In the genomic region with DNA sequence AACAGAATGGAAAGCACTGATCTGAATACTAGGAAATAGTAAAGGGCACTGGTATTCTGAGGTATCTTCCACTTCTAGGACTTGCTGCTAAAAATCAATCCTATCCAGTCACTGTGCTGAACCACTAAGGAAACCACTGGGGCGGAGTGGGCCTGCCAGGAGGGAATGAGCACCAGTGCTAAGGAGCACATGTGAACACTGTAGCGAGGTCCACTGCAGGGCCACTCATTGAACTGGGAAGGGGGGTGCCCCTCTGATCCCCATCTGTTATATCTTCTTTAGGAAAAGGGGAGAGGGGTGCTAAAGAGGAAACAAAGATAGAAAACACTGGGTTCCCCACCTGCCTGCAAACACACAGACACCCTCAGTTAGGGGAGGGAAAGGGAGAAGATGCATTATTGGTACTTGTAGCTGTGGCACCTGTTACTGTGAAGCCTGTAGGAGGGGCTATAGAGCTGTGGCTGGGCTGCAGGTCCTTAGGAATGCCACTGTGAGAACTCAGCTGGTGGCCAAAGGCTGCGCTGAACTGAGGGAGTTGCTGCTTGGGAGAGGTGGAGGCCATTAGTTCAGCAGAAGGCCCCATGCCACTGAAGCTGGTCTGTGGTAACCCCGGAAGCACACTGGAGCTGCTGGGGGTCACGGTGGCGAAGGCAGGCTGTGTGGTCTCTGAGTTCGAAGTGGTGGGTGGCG, we compare ENCODE assay signal across 1 cellular context.
TF ChIP-seq lines count a peak whose summit lies in the region.

No MANE protein-coding gene starts in this region.

TF ChIP-seq in HepG2, 621 proteins besides CTCF, POLR2A, EP300 and RAD21 (continued from another document):
- no peak for TF ChIP-seq FOXO4 (CRISPR knock-in tag; conservative IDR thresholded peaks at IDR 0.05)
- no peak for TF ChIP-seq DRAP1 (CRISPR knock-in tag; IDR thresholded peaks at IDR 0.05)
- no peak for TF ChIP-seq ZFP82 (CRISPR knock-in tag; IDR thresholded peaks at IDR 0.05; ENCODE audit: borderline replicate concordance)
- peak; percentile 63; the same call in 1 of the 2 replicates for TF ChIP-seq TFAP4 (IDR thresholded peaks at IDR 0.05; ENCODE audit: borderline replicate concordance, low read depth)
- no peak for TF ChIP-seq YEATS2 (CRISPR knock-in tag; IDR thresholded peaks at IDR 0.05; ENCODE audit: borderline replicate concordance)
- TF ChIP-seq, protein P1, sequence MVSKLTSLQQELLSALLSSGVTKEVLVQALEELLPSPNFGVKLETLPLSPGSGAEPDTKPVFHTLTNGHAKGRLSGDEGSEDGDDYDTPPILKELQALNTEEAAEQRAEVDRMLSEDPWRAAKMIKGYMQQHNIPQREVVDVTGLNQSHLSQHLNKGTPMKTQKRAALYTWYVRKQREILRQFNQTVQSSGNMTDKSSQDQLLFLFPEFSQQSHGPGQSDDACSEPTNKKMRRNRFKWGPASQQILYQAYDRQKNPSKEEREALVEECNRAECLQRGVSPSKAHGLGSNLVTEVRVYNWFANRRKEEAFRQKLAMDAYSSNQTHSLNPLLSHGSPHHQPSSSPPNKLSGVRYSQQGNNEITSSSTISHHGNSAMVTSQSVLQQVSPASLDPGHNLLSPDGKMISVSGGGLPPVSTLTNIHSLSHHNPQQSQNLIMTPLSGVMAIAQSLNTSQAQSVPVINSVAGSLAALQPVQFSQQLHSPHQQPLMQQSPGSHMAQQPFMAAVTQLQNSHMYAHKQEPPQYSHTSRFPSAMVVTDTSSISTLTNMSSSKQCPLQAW (CRISPR knock-in tag; IDR thresholded peaks at IDR 0.05), result peak; percentile 18; the same call in 1 of the 2 replicates
- TF ChIP-seq, protein P2, sequence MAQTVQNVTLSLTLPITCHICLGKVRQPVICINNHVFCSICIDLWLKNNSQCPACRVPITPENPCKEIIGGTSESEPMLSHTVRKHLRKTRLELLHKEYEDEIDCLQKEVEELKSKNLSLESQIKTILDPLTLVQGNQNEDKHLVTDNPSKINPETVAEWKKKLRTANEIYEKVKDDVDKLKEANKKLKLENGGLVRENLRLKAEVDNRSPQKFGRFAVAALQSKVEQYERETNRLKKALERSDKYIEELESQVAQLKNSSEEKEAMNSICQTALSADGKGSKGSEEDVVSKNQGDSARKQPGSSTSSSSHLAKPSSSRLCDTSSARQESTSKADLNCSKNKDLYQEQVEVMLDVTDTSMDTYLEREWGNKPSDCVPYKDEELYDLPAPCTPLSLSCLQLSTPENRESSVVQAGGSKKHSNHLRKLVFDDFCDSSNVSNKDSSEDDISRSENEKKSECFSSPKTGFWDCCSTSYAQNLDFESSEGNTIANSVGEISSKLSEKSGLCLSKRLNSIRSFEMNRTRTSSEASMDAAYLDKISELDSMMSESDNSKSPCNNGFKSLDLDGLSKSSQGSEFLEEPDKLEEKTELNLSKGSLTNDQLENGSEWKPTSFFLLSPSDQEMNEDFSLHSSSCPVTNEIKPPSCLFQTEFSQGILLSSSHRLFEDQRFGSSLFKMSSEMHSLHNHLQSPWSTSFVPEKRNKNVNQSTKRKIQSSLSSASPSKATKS (CRISPR knock-in tag; IDR thresholded peaks at IDR 0.05), result no peak
- no peak for TF ChIP-seq ZNF670 (CRISPR knock-in tag; IDR thresholded peaks at IDR 0.05; ENCODE audit: borderline replicate concordance)
- TF ChIP-seq RBFOX2 (IDR thresholded peaks at IDR 0.05; ENCODE audit: low read depth, low read length), result no peak
- no peak for TF ChIP-seq KAT7 (CRISPR knock-in tag; IDR thresholded peaks at IDR 0.05; ENCODE audit: borderline replicate concordance)
- no peak for TF ChIP-seq E2F1 (CRISPR knock-in tag; IDR thresholded peaks at IDR 0.05)
- TF ChIP-seq HDAC2 (CRISPR knock-in tag; IDR thresholded peaks at IDR 0.05), result no peak
- no peak for TF ChIP-seq GZF1 (CRISPR knock-in tag; IDR thresholded peaks at IDR 0.05)
- no peak for TF ChIP-seq ZNF740 (CRISPR knock-in tag; IDR thresholded peaks at IDR 0.05)
- TF ChIP-seq MED13 (CRISPR knock-in tag; IDR thresholded peaks at IDR 0.05), result no peak
- no peak for TF ChIP-seq MTF2 (CRISPR knock-in tag; IDR thresholded peaks at IDR 0.05; ENCODE audit: borderline replicate concordance)
- TF ChIP-seq ZBTB46 (CRISPR knock-in tag; IDR thresholded peaks at IDR 0.05; ENCODE audit: borderline replicate concordance), result no peak
- no peak for TF ChIP-seq ZFP90 (CRISPR knock-in tag; IDR thresholded peaks at IDR 0.05; ENCODE audit: borderline replicate concordance)
- TF ChIP-seq ZNF672 (CRISPR knock-in tag; IDR thresholded peaks at IDR 0.05), result no peak
- TF ChIP-seq ZNF343 (CRISPR knock-in tag; IDR thresholded peaks at IDR 0.05), result no peak
- TF ChIP-seq, protein P3, sequence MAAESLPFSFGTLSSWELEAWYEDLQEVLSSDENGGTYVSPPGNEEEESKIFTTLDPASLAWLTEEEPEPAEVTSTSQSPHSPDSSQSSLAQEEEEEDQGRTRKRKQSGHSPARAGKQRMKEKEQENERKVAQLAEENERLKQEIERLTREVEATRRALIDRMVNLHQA (CRISPR knock-in tag; IDR thresholded peaks at IDR 0.05), result no peak
- no peak; the same call in 1 of the 2 replicates for TF ChIP-seq MED1 (CRISPR knock-in tag; IDR thresholded peaks at IDR 0.05)
- TF ChIP-seq KLF9 (CRISPR knock-in tag; IDR thresholded peaks at IDR 0.05; ENCODE audit: low read depth), result no peak
- no peak for TF ChIP-seq NFIC (IDR thresholded peaks at IDR 0.05; ENCODE audit: low read length)
- no peak for TF ChIP-seq ZNF230 (CRISPR knock-in tag; IDR thresholded peaks at IDR 0.05)
- peak; percentile 42; the same call in 1 of the 2 replicates for TF ChIP-seq ZFP91 (CRISPR knock-in tag; IDR thresholded peaks at IDR 0.05; ENCODE audit: borderline replicate concordance)
- no peak for TF ChIP-seq CHCHD3 (CRISPR knock-in tag; IDR thresholded peaks at IDR 0.05)
- no peak for TF ChIP-seq ZFP37 (CRISPR knock-in tag; IDR thresholded peaks at IDR 0.05; ENCODE audit: borderline replicate concordance)
- TF ChIP-seq ZFP36 (IDR thresholded peaks at IDR 0.05; ENCODE audit: borderline replicate concordance, low read depth, low read length, partially characterized antibody), result no peak
- no peak for TF ChIP-seq SRY (CRISPR knock-in tag; IDR thresholded peaks at IDR 0.05)
- no peak for TF ChIP-seq ZBTB21 (CRISPR knock-in tag; IDR thresholded peaks at IDR 0.05)
- peak; percentile 50 for TF ChIP-seq ZNF687 (CRISPR knock-in tag; IDR thresholded peaks at IDR 0.05)
- no peak for TF ChIP-seq TARDBP (CRISPR knock-in tag; IDR thresholded peaks at IDR 0.05)
